In the genomic region with DNA sequence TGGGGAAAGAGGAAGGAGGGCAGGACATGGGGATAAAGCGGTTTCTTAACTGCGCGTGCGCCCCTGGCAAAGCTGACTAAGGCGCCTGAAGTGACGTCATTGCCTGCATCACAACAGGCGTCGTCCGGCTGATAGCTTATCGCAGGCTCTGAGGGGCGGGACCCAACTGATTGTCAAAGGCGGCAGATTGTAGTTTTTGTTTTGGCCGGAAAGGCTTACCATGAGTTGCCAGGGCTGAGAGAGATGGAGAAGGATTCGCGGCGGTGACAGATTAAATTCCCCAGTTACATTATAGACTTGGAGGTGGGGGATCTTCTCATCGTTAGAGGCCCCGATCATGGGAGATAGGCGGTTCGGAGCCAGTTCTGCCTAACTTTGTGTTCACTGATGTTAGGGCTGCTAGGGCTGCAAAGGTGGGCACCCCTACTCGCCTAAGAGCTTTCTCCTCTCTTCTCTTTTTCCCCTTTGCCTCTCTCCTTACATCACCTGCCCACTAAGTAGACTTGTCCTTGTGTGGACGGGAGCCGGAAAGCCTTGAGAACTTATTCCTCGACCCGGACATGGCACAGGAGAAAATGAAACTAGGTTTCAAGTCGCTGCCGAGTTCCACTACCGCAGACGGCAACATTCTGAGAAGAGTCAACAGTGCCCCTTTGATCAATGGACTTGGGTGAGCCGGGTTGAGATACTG, we compare ENCODE assay signal across 8 cellular contexts. TPM values are rescaled to one million over a fixed set of nuclear protein-coding genes. Genes with fewer than 3 reads are reported as not detected.
DNase-seq lines count a peak whose midpoint lies in the region; ATAC-seq and TF ChIP-seq lines count a peak whose summit lies in the region.

No MANE protein-coding gene starts in this region.

- H3K79me2 ChIP-seq in PC-3 (ENCODE audit: low read length) = no peaks in the 10 kb centered on the region

- H3K27me3 ChIP-seq in PC-3 (ENCODE audit: low read length) (no peaks in the 10 kb centered on the region), esophagus (ENCODE audit: control insufficient read depth in 1 of 2, insufficient read depth in 2 of 2, low read length in 2 of 2) (no peaks in the 10 kb centered on the region), mucosa of stomach (ENCODE audit: control insufficient read depth, insufficient read depth, low read length) (no peaks in the 10 kb centered on the region)

- H3F3A ChIP-seq in PC-3 (ENCODE audit: low read length, unreplicated experiment) = no peaks in the 10 kb centered on the region

- H3K36me3 ChIP-seq in PC-3 (ENCODE audit: low read depth, low read length) = no peaks in the 10 kb centered on the region
- H3K36me3 ChIP-seq in esophagus (ENCODE audit: control insufficient read depth in 2 of 2, insufficient read depth in 2 of 2, low read length in 1 of 2) = no peaks in the 10 kb centered on the region
- no peaks in the 10 kb centered on the region for H3K36me3 ChIP-seq in mucosa of stomach (ENCODE audit: control insufficient read depth, insufficient read depth, low read length)

- intact Hi-C loops in PC-3 (cut with micrococcal nuclease) = loop anchor here (5.0 kb wide), 1 partner anchor 80 kb away; no protein-coding TSS in a partner anchor

- H3K36me3 Mint-ChIP-seq in activated T-cell treated with anti-CD3 and anti-CD28 coated beads, Interleukin-2, amount 50 U/mL, for 24 hours (ENCODE audit: low read depth) = peaks cover 7% of the 10 kb centered on the region

- 0 to 29% methylated on average over 30 of the region's 30 CpGs for WGBS in esophagus, 2 donors

- peak overlapping the region; percentile 28 for H3K27ac ChIP-seq in PC-3 (ENCODE audit: low read length)
- H3K27ac ChIP-seq in esophagus (ENCODE audit: low read depth in 2 of 2, low read length in 1 of 2) = peak overlapping the region; percentile 67 to 89

- DNase-seq in DMS53 (lab: John Stamatoyannopoulos, UW) = peak; percentile 96
- peak; percentile 92 for DNase-seq in Jurkat, Clone E6-1 (ENCODE audit: low read depth, low spot score)
- DNase-seq in PC-3 = peak; percentile 83
- peak; percentile 82 for DNase-seq in activated T-cell treated with anti-CD3 and anti-CD28 coated beads, Interleukin-2, amount 50 U/mL, for 24 hours
- peak; percentile 87 for DNase-seq in stimulated activated CD8-positive, alpha-beta memory T cell treated with anti-CD3 and anti-CD28 coated beads, Interleukin-4, amount 100 ng/mL, for 48 hours

- H3K9me2 ChIP-seq in PC-3 (replicated peaks; ENCODE audit: low read length) = no peaks in the 10 kb centered on the region

- TF ChIP-seq CTCF in PC-3 (conservative IDR thresholded peaks at IDR 0.05; ENCODE audit: low read depth, low read length) = no peak

- H3K9me3 Mint-ChIP-seq in activated T-cell treated with anti-CD3 and anti-CD28 coated beads, Interleukin-2, amount 50 U/mL, for 24 hours = no peaks in the 10 kb centered on the region

- peak overlapping the region; percentile 82 for H3K4me3 ChIP-seq in Jurkat, Clone E6-1 (ENCODE audit: low read length)
- peak overlapping the region; percentile 81 for H3K4me3 ChIP-seq in PC-3 (ENCODE audit: low read length)
- peak overlapping the region; percentile 63 to 72 for H3K4me3 ChIP-seq in esophagus (ENCODE audit: low read depth in 1 of 2, low read length in 2 of 2)
- H3K4me3 ChIP-seq in mucosa of stomach (ENCODE audit: low read length) = peak overlapping the region; percentile 80

- H3K4me1 Mint-ChIP-seq in activated T-cell treated with anti-CD3 and anti-CD28 coated beads, Interleukin-2, amount 50 U/mL, for 24 hours (ENCODE audit: low read depth) = peaks cover 28% of the 10 kb centered on the region

- peak overlapping the region; percentile 90 for H3K4me3 Mint-ChIP-seq in activated T-cell treated with anti-CD3 and anti-CD28 coated beads, Interleukin-2, amount 50 U/mL, for 24 hours

- H3K27ac Mint-ChIP-seq in activated T-cell treated with anti-CD3 and anti-CD28 coated beads, Interleukin-2, amount 50 U/mL, for 24 hours = peak overlapping the region; percentile 98

- CTCF ChIA-PET in PC-3 (lab: Charles Lee) = interaction anchor here (0.5 to 0.6 kb wide), 3 partner anchors 23 to 203 kb away, joined by 3 to 15 read pairs (median 5); no protein-coding TSS in a partner anchor

- H3K27me3 Mint-ChIP-seq in activated T-cell treated with anti-CD3 and anti-CD28 coated beads, Interleukin-2, amount 50 U/mL, for 24 hours = peaks cover 9% of the 10 kb centered on the region

- H3K9me3 ChIP-seq in PC-3 (ENCODE audit: low read length) (no peaks in the 10 kb centered on the region), esophagus (ENCODE audit: control insufficient read depth in 2 of 2, insufficient read depth in 1 of 2, low read depth in 1 of 2, low read length in 1 of 2) (no peaks in the 10 kb centered on the region), mucosa of stomach (ENCODE audit: control insufficient read depth, low read length) (no peaks in the 10 kb centered on the region)

- peak; percentile 84 for ATAC-seq in GM21717 (IDR thresholded peaks at IDR 0.05; ENCODE audit: unreplicated experiment)
- peak; percentile 91 for ATAC-seq in PC-3

- H4K20me1 ChIP-seq in PC-3 (ENCODE audit: low read length) = no peaks in the 10 kb centered on the region

- peak overlapping the region; percentile 99 for H2AFZ ChIP-seq in PC-3 (ENCODE audit: low read length)

- POLR2A ChIA-PET in PC-3 (lab: Charles Lee; ENCODE audit: unreplicated experiment) = interaction anchor here (0.7 kb wide), 1 partner anchor 78 kb away, joined by 3 read pairs; no protein-coding TSS in a partner anchor

- H3K4me2 ChIP-seq in PC-3 (ENCODE audit: low read length) = peak overlapping the region; percentile 96

- BruUV-seq in PC-3 (replicated peaks; lab: Mats Ljungman, UMichigan) = TSS peak; percentile 93

- H3K4me1 ChIP-seq in PC-3 (ENCODE audit: insufficient read depth, low read length) (no peaks in the 10 kb centered on the region), esophagus (ENCODE audit: control insufficient read depth in 2 of 2, insufficient read depth in 2 of 2, low read length in 1 of 2) (no peaks in the 10 kb centered on the region), mucosa of stomach (ENCODE audit: control insufficient read depth, insufficient read depth, low read length) (no peaks in the 10 kb centered on the region)

- H3K9ac ChIP-seq in PC-3 (ENCODE audit: low read length) (peak overlapping the region; percentile 73), mucosa of stomach (ENCODE audit: low read length) (peak overlapping the region; percentile 88)

RNA-seq across cellular contexts. Expression of gene PABIR2, which starts 10.2 kb away (rescaled TPM):
- 36.5 TPM for polyA plus RNA-seq in Jurkat, Clone E6-1 (2012; ENCODE audit: insufficient read depth, insufficient read length)
- 12.0 and 13.9 TPM in 2 replicates for total RNA-seq in PC-3 (2014; rRNA removed)
- 10 to 100 TPM; 11.2 to 23.0 TPM for polyA plus RNA-seq in esophagus

Comparison
In these comparisons a context has a peak if more than half of its experiments do, and no peak if none do; other contexts are left out.
1. Peak in every context shown above with its lines: DNase-seq, ATAC-seq, H3K4me3 ChIP-seq and H3K27ac ChIP-seq.